Comparison of ENCODE assay signal across 2 cellular contexts in genomic region chr3:45885979-45886711, GRCh38.
TF ChIP-seq lines count a peak whose summit lies in the region.

TSS of gene CCR9 (plus strand) at chr3:45886543. CDS start at chr3:45894934, 8,391 bp downstream.

TF ChIP-seq in A549, 52 proteins besides CTCF, POLR2A, EP300 and RAD21:
- TF ChIP-seq NR3C1 (IDR thresholded peaks at IDR 0.05) (no peak), CBX8 (IDR thresholded peaks at IDR 0.05) (no peak), ZNF302 (CRISPR knock-in tag; IDR thresholded peaks at IDR 0.05) (no peak), ESRRA (IDR thresholded peaks at IDR 0.05; ENCODE audit: borderline replicate concordance, low read length) (no peak), FOXS1 (CRISPR knock-in tag; IDR thresholded peaks at IDR 0.05) (no peak), MAX (IDR thresholded peaks at IDR 0.05) (no peak), HOXA7 (CRISPR knock-in tag; IDR thresholded peaks at IDR 0.05) (no peak), MAZ (IDR thresholded peaks at IDR 0.05; ENCODE audit: borderline replicate concordance, low read depth, low read length) (no peak), TFCP2L1 (CRISPR knock-in tag; IDR thresholded peaks at IDR 0.05) (no peak), BHLHE40 (IDR thresholded peaks at IDR 0.05; ENCODE audit: low read depth, low read length) (no peak), MYC (IDR thresholded peaks at IDR 0.05; ENCODE audit: borderline replicate concordance, low read length) (no peak), E2F6 (IDR thresholded peaks at IDR 0.05; ENCODE audit: borderline replicate concordance, low read depth) (no peak), NPAS2 (CRISPR knock-in tag; IDR thresholded peaks at IDR 0.05; ENCODE audit: borderline replicate concordance) (no peak), CBX2 (IDR thresholded peaks at IDR 0.05; ENCODE audit: borderline replicate concordance, low read depth) (no peak), RARB (CRISPR knock-in tag; IDR thresholded peaks at IDR 0.05) (no peak), FOSL2 (IDR thresholded peaks at IDR 0.05) (no peak), FOSL2 (CRISPR knock-in tag; IDR thresholded peaks at IDR 0.05) (no peak), ATOH8 (CRISPR knock-in tag; IDR thresholded peaks at IDR 0.05; ENCODE audit: low read depth) (no peak), CEBPB (IDR thresholded peaks at IDR 0.05) (no peak), ZSCAN20 (CRISPR knock-in tag; IDR thresholded peaks at IDR 0.05) (no peak)

TF ChIP-seq in GM12878, 131 proteins besides CTCF, POLR2A, EP300 and RAD21:
- TF ChIP-seq KLF5 (IDR thresholded peaks at IDR 0.05; ENCODE audit: partially characterized antibody) (no peak), CBX5 (IDR thresholded peaks at IDR 0.05; ENCODE audit: low read depth) (no peak), ZNF274 (IDR thresholded peaks at IDR 0.05; ENCODE audit: insufficient read depth, insufficient read length) (no peak), FOS (IDR thresholded peaks at IDR 0.05; ENCODE audit: borderline replicate concordance, extremely low read depth, insufficient read length) (no peak), NFYA (IDR thresholded peaks at IDR 0.05; ENCODE audit: borderline replicate concordance, low read depth, low read length) (no peak), HCFC1 (IDR thresholded peaks at IDR 0.05; ENCODE audit: low read length) (no peak), SMC3 (IDR thresholded peaks at IDR 0.05; ENCODE audit: borderline replicate concordance, low read length) (no peak)
